Comparison of ENCODE assay signal across 13 cellular contexts in the genomic region with DNA sequence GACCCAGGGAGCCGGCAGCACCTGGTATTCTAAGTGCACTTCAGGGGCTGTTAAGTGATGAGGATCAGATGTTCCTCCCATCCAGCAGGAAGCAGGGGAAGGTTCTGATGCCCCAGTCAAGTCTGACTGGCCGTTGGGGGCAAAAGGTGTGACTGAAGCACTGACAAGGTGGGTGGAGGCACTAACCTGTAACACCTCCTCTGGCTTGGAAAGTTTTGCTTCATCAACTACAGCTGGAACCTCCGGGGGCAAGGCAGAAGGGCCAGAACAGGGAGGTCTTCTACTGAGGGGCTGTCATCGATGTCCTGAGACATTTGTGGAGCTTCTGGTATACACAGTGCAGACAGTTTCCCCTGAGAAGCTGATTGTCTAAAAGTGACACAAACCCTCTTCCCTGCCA. TPM values are rescaled to one million over a fixed set of nuclear protein-coding genes. Genes with fewer than 3 reads are reported as not detected.
DNase-seq lines count a peak whose midpoint lies in the region; ATAC-seq lines count a peak whose summit lies in the region.
"Had no signal": no experiment of that assay in that cellular context is flagged by ENCODE, and none has a peak within 500 bp of the region (broad histone marks: within the 10 kb centered on the region; RNA-seq: fewer than 3 reads in every experiment).

No MANE protein-coding gene starts in this region.

- peak overlapping the region; percentile 94 for H3K27ac Mint-ChIP-seq in activated naive CD4-positive, alpha-beta T cell treated with anti-CD3 and anti-CD28 coated beads for 36 hours
- peak overlapping the region; percentile 60 for H3K27ac Mint-ChIP-seq in activated T-helper 2 cell treated with anti-CD3 and anti-CD28 coated beads, Interferon-gamma antibody, Interleukin-2, Interleukin-4, amounts not matched to agents 10 μg/mL and 5 μg/mL and 100 μg/mL, durations not matched to agents 14 hours and 24 hours and 36 hours
- peak overlapping the region; percentile 71 to 94 for H3K27ac Mint-ChIP-seq in stimulated activated naive CD8-positive, alpha-beta T cell treated with anti-CD3 and anti-CD28 coated beads, Interleukin-15, amount 100 ng/mL, for 72 hours

- H3K9me3 Mint-ChIP-seq in activated naive CD4-positive, alpha-beta T cell treated with anti-CD3 and anti-CD28 coated beads for 36 hours = no peaks in the 10 kb centered on the region
- H3K9me3 Mint-ChIP-seq in activated T-helper 2 cell treated with anti-CD3 and anti-CD28 coated beads, Interferon-gamma antibody, Interleukin-2, Interleukin-4, amounts not matched to agents 10 μg/mL and 5 μg/mL and 100 μg/mL, durations not matched to agents 14 hours and 24 hours and 36 hours = no peaks in the 10 kb centered on the region
- no peaks in the 10 kb centered on the region for H3K9me3 Mint-ChIP-seq in stimulated activated naive CD8-positive, alpha-beta T cell treated with anti-CD3 and anti-CD28 coated beads, Interleukin-15, amount 100 ng/mL, for 72 hours

- DNase-seq in activated naive CD4-positive, alpha-beta T cell treated with anti-CD3 and anti-CD28 coated beads for 36 hours = peak; percentile 47
- DNase-seq in activated naive CD4-positive, alpha-beta T cell treated with anti-CD3 and anti-CD28 coated beads, Interleukin-2, amount 50 U/mL, for 16 hours = no peak
- DNase-seq in NCI-H187 treated with DMSO at 0.1 percent for 48 hours (lab: John Stamatoyannopoulos, UW) (peak; percentile 15), NK-92 (lab: John Stamatoyannopoulos, UW; ENCODE audit: unreplicated experiment) (no peak), hepatic stellate cell (ENCODE audit: low spot score) (no peak)
- DNase-seq in activated T-helper 2 cell treated with anti-CD3 and anti-CD28 coated beads, Interferon-gamma antibody, Interleukin-2, Interleukin-4, amounts not matched to agents 10 μg/mL and 5 μg/mL and 100 μg/mL, durations not matched to agents 14 hours and 24 hours and 36 hours (ENCODE audit: low spot score) = no peak
- no peak for DNase-seq in stimulated activated naive CD8-positive, alpha-beta T cell treated with anti-CD3 and anti-CD28 coated beads, Interleukin-15, amount 100 ng/mL, for 72 hours
- DNase-seq: activated CD4-positive, alpha-beta T cell treated with anti-CD3 and anti-CD28 coated beads for 48 hours; C1 segment of cervical spinal cord; heart right ventricle; NCI-H2081 treated with DMSO at 0.1 percent for 48 hours; PC-3 had no signal

- no peaks in the 10 kb centered on the region for H3K27me3 Mint-ChIP-seq in activated naive CD4-positive, alpha-beta T cell treated with anti-CD3 and anti-CD28 coated beads for 36 hours (ENCODE audit: low read depth)
- no peaks in the 10 kb centered on the region for H3K27me3 Mint-ChIP-seq in activated T-helper 2 cell treated with anti-CD3 and anti-CD28 coated beads, Interferon-gamma antibody, Interleukin-2, Interleukin-4, amounts not matched to agents 10 μg/mL and 5 μg/mL and 100 μg/mL, durations not matched to agents 14 hours and 24 hours and 36 hours (ENCODE audit: low read depth)
- no peaks in the 10 kb centered on the region for H3K27me3 Mint-ChIP-seq in stimulated activated naive CD8-positive, alpha-beta T cell treated with anti-CD3 and anti-CD28 coated beads, Interleukin-15, amount 100 ng/mL, for 72 hours

- no peak overlapping the region for H3K4me3 Mint-ChIP-seq in activated naive CD4-positive, alpha-beta T cell treated with anti-CD3 and anti-CD28 coated beads for 36 hours
- H3K4me3 Mint-ChIP-seq in activated T-helper 2 cell treated with anti-CD3 and anti-CD28 coated beads, Interferon-gamma antibody, Interleukin-2, Interleukin-4, amounts not matched to agents 10 μg/mL and 5 μg/mL and 100 μg/mL, durations not matched to agents 14 hours and 24 hours and 36 hours (ENCODE audit: low read depth) = no peak overlapping the region
- peak overlapping the region in 1 of 2 donors; percentile 14 for H3K4me3 Mint-ChIP-seq in stimulated activated naive CD8-positive, alpha-beta T cell treated with anti-CD3 and anti-CD28 coated beads, Interleukin-15, amount 100 ng/mL, for 72 hours

- intact Hi-C loops in activated naive CD4-positive, alpha-beta T cell treated with anti-CD3 and anti-CD28 coated beads for 36 hours (cut with micrococcal nuclease) = no loop called here
- intact Hi-C loops in activated T-helper 2 cell treated with anti-CD3 and anti-CD28 coated beads, Interferon-gamma antibody, Interleukin-2, Interleukin-4, amounts not matched to agents 10 μg/mL and 5 μg/mL and 100 μg/mL, durations not matched to agents 14 hours and 24 hours and 36 hours (cut with micrococcal nuclease) = no loop called here

- H3K36me3 Mint-ChIP-seq in activated naive CD4-positive, alpha-beta T cell treated with anti-CD3 and anti-CD28 coated beads for 36 hours (ENCODE audit: low read depth) = peaks cover 55% of the 10 kb centered on the region
- H3K36me3 Mint-ChIP-seq in activated T-helper 2 cell treated with anti-CD3 and anti-CD28 coated beads, Interferon-gamma antibody, Interleukin-2, Interleukin-4, amounts not matched to agents 10 μg/mL and 5 μg/mL and 100 μg/mL, durations not matched to agents 14 hours and 24 hours and 36 hours (ENCODE audit: low read depth) = peaks cover 92% of the 10 kb centered on the region

- H3K4me1 Mint-ChIP-seq in activated naive CD4-positive, alpha-beta T cell treated with anti-CD3 and anti-CD28 coated beads for 36 hours (ENCODE audit: low read depth) = peaks cover 90% of the 10 kb centered on the region
- H3K4me1 Mint-ChIP-seq in activated T-helper 2 cell treated with anti-CD3 and anti-CD28 coated beads, Interferon-gamma antibody, Interleukin-2, Interleukin-4, amounts not matched to agents 10 μg/mL and 5 μg/mL and 100 μg/mL, durations not matched to agents 14 hours and 24 hours and 36 hours (ENCODE audit: low read depth) = peaks cover 82% of the 10 kb centered on the region
- H3K4me1 Mint-ChIP-seq in stimulated activated naive CD8-positive, alpha-beta T cell treated with anti-CD3 and anti-CD28 coated beads, Interleukin-15, amount 100 ng/mL, for 72 hours = peaks cover 98% of the 10 kb centered on the region

- CTCF ChIA-PET in activated naive CD4-positive, alpha-beta T cell treated with anti-CD3 and anti-CD28 coated beads for 36 hours (lab: Charles Lee) = interaction anchor here (1.1 to 3.6 kb wide), 3 partner anchors 23 to 146 kb away, joined by 4 to 14 read pairs (median 7); no protein-coding TSS in a partner anchor

- no peak for ATAC-seq in stimulated activated naive CD8-positive, alpha-beta T cell treated with anti-CD3 and anti-CD28 coated beads, Interleukin-15, amount 100 ng/mL, for 72 hours
- ATAC-seq in GM21390 (IDR thresholded peaks at IDR 0.05; ENCODE audit: unreplicated experiment) = no peak
- ATAC-seq: heart right ventricle, PC-3 had no signal

RNA-seq across cellular contexts. Expression of gene PHF19, which starts 24.7 kb away (rescaled TPM):
- 100 to 1,000 TPM; 289 to 295 TPM for total RNA-seq in activated naive CD4-positive, alpha-beta T cell treated with anti-CD3 and anti-CD28 coated beads for 36 hours
- total RNA-seq in activated T-helper 2 cell treated with anti-CD3 and anti-CD28 coated beads, Interferon-gamma antibody, Interleukin-2, Interleukin-4, amounts not matched to agents 10 μg/mL and 5 μg/mL and 100 μg/mL, durations not matched to agents 14 hours and 24 hours and 36 hours = 167 and 170 TPM in 2 replicates

RNA-seq across cellular contexts. Expression of gene TRAF1, which starts 24.9 kb away (rescaled TPM):
- total RNA-seq in activated naive CD4-positive, alpha-beta T cell treated with anti-CD3 and anti-CD28 coated beads for 36 hours = 10 to 100 TPM; 80.6 to 85.0 TPM
- 164 TPM in 2 replicates for total RNA-seq in activated T-helper 2 cell treated with anti-CD3 and anti-CD28 coated beads, Interferon-gamma antibody, Interleukin-2, Interleukin-4, amounts not matched to agents 10 μg/mL and 5 μg/mL and 100 μg/mL, durations not matched to agents 14 hours and 24 hours and 36 hours

RNA-seq across cellular contexts. Expression of gene PSMD5, which starts 59.0 kb away (rescaled TPM):
- total RNA-seq in activated naive CD4-positive, alpha-beta T cell treated with anti-CD3 and anti-CD28 coated beads for 36 hours = 10 to 100 TPM; 62.1 to 63.5 TPM
- 61.8 and 67.9 TPM in 2 replicates for total RNA-seq in activated T-helper 2 cell treated with anti-CD3 and anti-CD28 coated beads, Interferon-gamma antibody, Interleukin-2, Interleukin-4, amounts not matched to agents 10 μg/mL and 5 μg/mL and 100 μg/mL, durations not matched to agents 14 hours and 24 hours and 36 hours

Comparison
In these comparisons a context has a peak if more than half of its experiments do, and no peak if none do; other contexts are left out.
1. DNase-seq: peak in activated naive CD4-positive, alpha-beta T cell treated with anti-CD3 and anti-CD28 coated beads for 36 hours (single experiment) and NCI-H187 treated with DMSO at 0.1 percent for 48 hours (single experiment); none in activated naive CD4-positive, alpha-beta T cell treated with anti-CD3 and anti-CD28 coated beads, Interleukin-2, amount 50 U/mL, for 16 hours (single experiment), activated T-helper 2 cell treated with anti-CD3 and anti-CD28 coated beads, Interferon-gamma antibody, Interleukin-2, Interleukin-4, amounts not matched to agents 10 μg/mL and 5 μg/mL and 100 μg/mL, durations not matched to agents 14 hours and 24 hours and 36 hours (single experiment), stimulated activated naive CD8-positive, alpha-beta T cell treated with anti-CD3 and anti-CD28 coated beads, Interleukin-15, amount 100 ng/mL, for 72 hours (0 of 2), NK-92 (single experiment) and hepatic stellate cell (single experiment).
2. Peak in every context shown above with its lines, with median percentiles within 50 percentile points of each other: H3K27ac Mint-ChIP-seq.